Comparison of ENCODE assay signal across 33 cellular contexts in the genomic region with DNA sequence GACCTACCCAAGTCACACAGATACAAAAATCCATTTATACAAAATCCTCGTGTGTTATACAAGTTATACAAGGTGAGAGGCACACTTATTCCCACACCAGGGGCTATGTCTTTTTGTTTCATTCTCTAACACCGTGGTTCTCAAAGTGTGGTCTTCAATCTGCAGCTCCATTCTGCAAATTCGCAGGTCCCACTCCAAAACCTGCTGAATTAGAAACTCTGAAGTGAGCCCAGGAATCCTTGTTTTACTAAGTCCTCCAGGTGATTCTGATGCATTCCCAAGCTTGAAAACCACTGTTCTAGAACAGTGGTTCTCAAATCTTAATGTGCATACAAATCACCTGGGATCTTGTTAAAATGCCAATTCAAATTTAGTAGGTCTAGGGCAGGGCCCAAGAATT. TPM values are rescaled to one million over a fixed set of nuclear protein-coding genes. Genes with fewer than 3 reads are reported as not detected.
"Had no signal": no experiment of that assay in that cellular context is flagged by ENCODE, and none has a peak within 500 bp of the region (broad histone marks: within the 10 kb centered on the region; RNA-seq: fewer than 3 reads in every experiment).

No MANE protein-coding gene starts in this region.

- H3K4me1 ChIP-seq: adrenal gland, body of pancreas, esophagus muscularis mucosa, foreskin keratinocyte, gastrocnemius medialis, heart left ventricle had no signal

- H3K4me1 Mint-ChIP-seq: activated CD4-positive, alpha-beta memory T cell treated with anti-CD3 and anti-CD28 coated beads, Interleukin-2, amount 10 ng/mL, durations not matched to agents 7 days and 5 days; activated CD4-positive, alpha-beta T cell treated with anti-CD3 and anti-CD28 coated beads for 36 hours; activated CD4-positive, alpha-beta T cell treated with anti-CD3 and anti-CD28 coated beads, Interleukin-2, amount 10 ng/mL, durations not matched to agents 24 days and 14 days; activated naive CD4-positive, alpha-beta T cell treated with anti-CD3 and anti-CD28 coated beads, Interleukin-2, amount 50 U/mL, for 24 hours; activated naive CD8-positive, alpha-beta T cell treated with anti-CD3 and anti-CD28 coated beads for 36 hours; activated naive CD8-positive, alpha-beta T cell treated with anti-CD3 and anti-CD28 coated beads, Interleukin-2, amount 50 U/mL, for 24 hours; activated T-helper 17 cell treated with anti-CD3 and anti-CD28 coated beads, Interleukin-2, amount 50 U/mL, for 72 hours had no signal

- H3K36me3 Mint-ChIP-seq: activated naive CD4-positive, alpha-beta T cell treated with anti-CD3 and anti-CD28 coated beads, Interleukin-2, amount 50 U/mL, for 24 hours; activated naive CD8-positive, alpha-beta T cell treated with anti-CD3 and anti-CD28 coated beads for 36 hours had no signal

- H3K9me3 Mint-ChIP-seq: activated CD4-positive, alpha-beta memory T cell treated with anti-CD3 and anti-CD28 coated beads, Interleukin-2, amount 10 ng/mL, durations not matched to agents 7 days and 5 days; activated CD4-positive, alpha-beta T cell treated with anti-CD3 and anti-CD28 coated beads, Interleukin-2, amount 10 ng/mL, durations not matched to agents 24 days and 14 days; activated naive CD4-positive, alpha-beta T cell treated with anti-CD3 and anti-CD28 coated beads for 36 hours; activated naive CD4-positive, alpha-beta T cell treated with anti-CD3 and anti-CD28 coated beads, Interleukin-2, amount 50 U/mL, for 24 hours; activated naive CD8-positive, alpha-beta T cell treated with anti-CD3 and anti-CD28 coated beads for 36 hours; activated naive CD8-positive, alpha-beta T cell treated with anti-CD3 and anti-CD28 coated beads, Interleukin-2, amount 50 U/mL, for 24 hours; activated T-cell treated with anti-CD3 and anti-CD28 coated beads, Interleukin-2, amount 50 U/mL, for 4 hours; activated T-helper 17 cell treated with anti-CD3 and anti-CD28 coated beads, Interleukin-2, amount 50 U/mL, for 72 hours; effector memory CD8-positive, alpha-beta T cell; T-helper 2 cell treated with Interferon-gamma antibody and Interleukin-4, amounts not matched to agents 5 μg/mL and 100 μg/mL, for 36 hours had no signal

- H3K27ac ChIP-seq: adrenal gland, body of pancreas, esophagus muscularis mucosa, foreskin keratinocyte, gastrocnemius medialis, heart left ventricle, WERI-Rb-1 had no signal

- H3K36me3 ChIP-seq: adrenal gland, esophagus muscularis mucosa, gastrocnemius medialis, heart left ventricle had no signal

- DNase-seq: activated CD4-positive, alpha-beta memory T cell treated with anti-CD3 and anti-CD28 coated beads, Interleukin-2, amount 10 ng/mL, durations not matched to agents 7 days and 5 days; activated CD4-positive, alpha-beta T cell treated with anti-CD3 and anti-CD28 coated beads for 36 hours; activated CD4-positive, alpha-beta T cell treated with anti-CD3 and anti-CD28 coated beads, Interleukin-2, amount 10 ng/mL, durations not matched to agents 24 days and 14 days; activated CD4-positive, alpha-beta T cell treated with anti-CD3 and anti-CD28 coated beads, Interleukin-2, amount 50 U/mL, for 4 hours; activated CD4-positive, CD25-positive, alpha-beta regulatory T cell; activated CD4-positive, CD25-positive, alpha-beta regulatory T cell treated with anti-CD3 and anti-CD28 coated beads, Interleukin-2, amount 50 U/mL, for 72 hours; activated effector memory CD4-positive, alpha-beta T cell treated with anti-CD3 and anti-CD28 coated beads, Interleukin-2, amount 50 U/mL, for 16 hours; activated naive CD4-positive, alpha-beta T cell treated with anti-CD3 and anti-CD28 coated beads for 36 hours; activated naive CD8-positive, alpha-beta T cell treated with anti-CD3 and anti-CD28 coated beads for 36 hours; activated naive CD8-positive, alpha-beta T cell treated with anti-CD3 and anti-CD28 coated beads, Interleukin-2, amount 50 U/mL, for 24 hours; activated T-cell treated with anti-CD3 and anti-CD28 coated beads, Interleukin-2, amount 50 U/mL, for 4 hours; adrenal gland; amygdala; aorta; body of pancreas; caudate nucleus; cortex of kidney; dermis blood vessel endothelial cell; effector CD4-positive, alpha-beta T cell; effector memory CD8-positive, alpha-beta T cell; erythroblast; foreskin keratinocyte; gastrocnemius medialis; glutamatergic neuron; heart left ventricle; T-helper 1 cell; T-helper 17 cell; T1000; WERI-Rb-1 had no signal

- H3K27ac Mint-ChIP-seq: activated CD4-positive, alpha-beta memory T cell treated with anti-CD3 and anti-CD28 coated beads, Interleukin-2, amount 10 ng/mL, durations not matched to agents 7 days and 5 days; activated CD4-positive, alpha-beta T cell treated with anti-CD3 and anti-CD28 coated beads for 36 hours; activated CD4-positive, alpha-beta T cell treated with anti-CD3 and anti-CD28 coated beads, Interleukin-2, amount 10 ng/mL, durations not matched to agents 24 days and 14 days; activated naive CD4-positive, alpha-beta T cell treated with anti-CD3 and anti-CD28 coated beads for 36 hours; activated naive CD4-positive, alpha-beta T cell treated with anti-CD3 and anti-CD28 coated beads, Interleukin-2, amount 50 U/mL, for 24 hours; activated naive CD8-positive, alpha-beta T cell treated with anti-CD3 and anti-CD28 coated beads for 36 hours; activated naive CD8-positive, alpha-beta T cell treated with anti-CD3 and anti-CD28 coated beads, Interleukin-2, amount 50 U/mL, for 24 hours; activated T-helper 17 cell treated with anti-CD3 and anti-CD28 coated beads, Interleukin-2, amount 50 U/mL, for 72 hours; effector memory CD8-positive, alpha-beta T cell; T-helper 17 cell; T-helper 2 cell treated with Interferon-gamma antibody and Interleukin-4, amounts not matched to agents 5 μg/mL and 100 μg/mL, for 36 hours had no signal

- H3K4me3 Mint-ChIP-seq: activated CD4-positive, alpha-beta memory T cell treated with anti-CD3 and anti-CD28 coated beads, Interleukin-2, amount 10 ng/mL, durations not matched to agents 7 days and 5 days; activated CD4-positive, alpha-beta T cell treated with anti-CD3 and anti-CD28 coated beads for 36 hours; activated CD4-positive, alpha-beta T cell treated with anti-CD3 and anti-CD28 coated beads, Interleukin-2, amount 10 ng/mL, durations not matched to agents 24 days and 14 days; activated naive CD4-positive, alpha-beta T cell treated with anti-CD3 and anti-CD28 coated beads for 36 hours; activated naive CD4-positive, alpha-beta T cell treated with anti-CD3 and anti-CD28 coated beads, Interleukin-2, amount 50 U/mL, for 24 hours; activated naive CD8-positive, alpha-beta T cell treated with anti-CD3 and anti-CD28 coated beads for 36 hours; activated naive CD8-positive, alpha-beta T cell treated with anti-CD3 and anti-CD28 coated beads, Interleukin-2, amount 50 U/mL, for 24 hours; activated T-cell treated with anti-CD3 and anti-CD28 coated beads, Interleukin-2, amount 50 U/mL, for 4 hours; activated T-helper 17 cell treated with anti-CD3 and anti-CD28 coated beads, Interleukin-2, amount 50 U/mL, for 72 hours; effector memory CD8-positive, alpha-beta T cell; T-helper 17 cell; T-helper 2 cell treated with Interferon-gamma antibody and Interleukin-4, amounts not matched to agents 5 μg/mL and 100 μg/mL, for 36 hours had no signal

- H3K27me3 Mint-ChIP-seq: activated naive CD4-positive, alpha-beta T cell treated with anti-CD3 and anti-CD28 coated beads, Interleukin-2, amount 50 U/mL, for 24 hours had no signal

- ATAC-seq: activated CD4-positive, alpha-beta T cell treated with anti-CD3 and anti-CD28 coated beads for 36 hours; activated naive CD8-positive, alpha-beta T cell treated with anti-CD3 and anti-CD28 coated beads, Interleukin-2, amount 50 U/mL, for 24 hours; activated T-cell treated with anti-CD3 and anti-CD28 coated beads, Interleukin-2, amount 50 U/mL, for 4 hours; activated T-helper 17 cell treated with anti-CD3 and anti-CD28 coated beads, Interleukin-2, amount 50 U/mL, for 72 hours; body of pancreas; effector memory CD8-positive, alpha-beta T cell; foreskin keratinocyte; gastrocnemius medialis; heart left ventricle; T-helper 17 cell had no signal

- H3K9me3 ChIP-seq: adrenal gland, body of pancreas, esophagus muscularis mucosa, gastrocnemius medialis, heart left ventricle had no signal

- H3K4me3 ChIP-seq: adrenal gland, body of pancreas, esophagus muscularis mucosa, gastrocnemius medialis, heart left ventricle had no signal

- H3K27me3 ChIP-seq: adrenal gland, body of pancreas, esophagus muscularis mucosa, foreskin keratinocyte, gastrocnemius medialis had no signal

RNA-seq across cellular contexts. Expression of a gene that starts 35.2 kb away (rescaled TPM):
- total RNA-seq: activated CD4-positive, alpha-beta T cell treated with anti-CD3 and anti-CD28 coated beads for 36 hours; activated naive CD4-positive, alpha-beta T cell treated with anti-CD3 and anti-CD28 coated beads for 36 hours; activated naive CD8-positive, alpha-beta T cell treated with anti-CD3 and anti-CD28 coated beads for 36 hours; activated T-cell treated with anti-CD3 and anti-CD28 coated beads, Interleukin-2, amount 50 U/mL, for 4 hours; aorta; dermis blood vessel endothelial cell; foreskin keratinocyte; gastrocnemius medialis; heart left ventricle had no signal
- polyA plus RNA-seq: aorta, foreskin keratinocyte, heart left ventricle had no signal
